ENCODE assay signal across 3 cellular contexts in the genomic region with DNA sequence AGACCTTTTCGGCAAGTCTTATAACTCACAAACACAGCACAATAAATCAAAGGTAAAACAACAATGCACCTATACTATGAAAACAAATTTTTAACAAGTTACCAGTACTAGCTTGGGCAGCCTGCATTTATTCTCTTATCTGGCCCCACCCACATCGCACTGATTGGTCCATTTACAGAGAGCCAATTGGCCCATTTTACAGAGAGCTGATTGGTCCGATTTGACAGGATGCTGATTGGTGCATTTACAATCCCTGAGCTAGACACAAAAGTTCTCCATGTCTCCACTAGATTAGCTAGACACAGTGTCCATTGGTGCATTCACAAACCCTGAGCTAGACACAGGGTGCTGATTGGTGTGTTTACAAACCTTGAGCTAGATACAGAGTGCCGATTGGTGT.
TF ChIP-seq lines count a peak whose summit lies in the region.

No MANE protein-coding gene starts in this region.

TF ChIP-seq in WTC11, 78 proteins besides CTCF, POLR2A, EP300 and RAD21:
- TF ChIP-seq NFYB (CRISPR knock-in tag; conservative IDR thresholded peaks at IDR 0.05; ENCODE audit: low read depth) = peak; percentile 41; the same call in 1 of the 2 replicates

TF ChIP-seq in K562, 482 proteins besides CTCF, POLR2A, EP300 and RAD21:
- TF ChIP-seq NFYB (IDR thresholded peaks at IDR 0.05; ENCODE audit: extremely low read depth, insufficient read length) (peak; percentile 79), RBM25 (IDR thresholded peaks at IDR 0.05; ENCODE audit: low read depth, low read length, severe bottlenecking) (peak; percentile 20)

TF ChIP-seq in HepG2, 621 proteins besides CTCF, POLR2A, EP300 and RAD21:
- TF ChIP-seq NFYB (CRISPR knock-in tag; IDR thresholded peaks at IDR 0.05) (peak; percentile 77), ZNF549 (CRISPR knock-in tag; IDR thresholded peaks at IDR 0.05) (0 out of 2 replicates have a peak, but pooled peaks have one; percentile 29), NFYC (CRISPR knock-in tag; IDR thresholded peaks at IDR 0.05) (peak; percentile 76)
TF ChIP-seq in HepG2: peak in this region for 3; not testable (repeated sequence) for 618.
